Comparison of ENCODE assay signal across 22 cellular contexts in the genomic region with DNA sequence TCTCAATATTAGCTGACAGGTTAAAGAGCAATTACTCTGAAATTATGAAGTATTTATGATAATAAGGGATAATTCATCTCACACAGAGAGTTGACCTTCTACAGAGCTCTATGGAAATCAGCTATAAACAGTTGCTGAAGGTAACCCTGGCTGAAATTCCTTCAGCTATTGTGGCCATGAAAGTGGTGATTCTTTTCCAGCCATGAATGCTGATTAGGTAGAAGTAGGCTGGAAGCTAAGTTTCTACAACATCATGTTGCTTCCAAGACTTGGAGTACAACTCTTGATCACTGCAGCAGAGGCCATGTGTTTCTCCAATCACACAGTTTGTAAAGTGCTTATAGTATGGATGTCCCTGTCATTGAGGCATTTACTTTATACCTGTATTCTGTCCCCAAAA.
DNase-seq lines count a peak whose midpoint lies in the region; ATAC-seq, FAIRE-seq and TF ChIP-seq lines count a peak whose summit lies in the region.
"Had no signal": no experiment of that assay in that cellular context is flagged by ENCODE, and none has a peak within 500 bp of the region (broad histone marks: within the 10 kb centered on the region; RNA-seq: fewer than 3 reads in every experiment).

No MANE protein-coding gene starts in this region.

- H3K4me3 ChIP-seq in OCI-LY3 (ENCODE audit: low read length) (no peak overlapping the region), H1 (ENCODE audit: extremely low read depth in 1 of 4, insufficient read depth in 2 of 4, low read depth in 3 of 4, low read length in 4 of 4) (no peak overlapping the region)
- H3K4me3 ChIP-seq: A549; BLaER1 treated with 17β-estradiol and CSF1 and Interleukin-3, amounts not matched to agents 10 nM and 100 nM had no signal

- no peak overlapping the region for H3K27ac ChIP-seq in OCI-LY3 (ENCODE audit: low read length)
- no peak overlapping the region for H3K27ac ChIP-seq in H1 (ENCODE audit: low read depth, low read length)
- H3K27ac ChIP-seq: A549; BLaER1 treated with 17β-estradiol and CSF1 and Interleukin-3, amounts not matched to agents 10 nM and 100 nM had no signal

- H2BK5ac ChIP-seq in H1 (ENCODE audit: low read depth, low read length): no peak overlapping the region

- H3K79me1 ChIP-seq in H1 (ENCODE audit: low read depth, low read length): no peaks in the 10 kb centered on the region

- no peak overlapping the region for H2BK120ac ChIP-seq in H1 (replicated peaks; ENCODE audit: low read depth, low read length)

- no peak for TF ChIP-seq RAD21 in H1 (IDR thresholded peaks at IDR 0.05 in 1 of 2, conservative IDR thresholded peaks at IDR 0.05 in 1 of 2; ENCODE audit: low read depth in 2 of 2, low read length in 2 of 2)

- H3K23me2 ChIP-seq in H1 (ENCODE audit: low read depth, low read length): no peaks in the 10 kb centered on the region

- no peak overlapping the region for H3K23ac ChIP-seq in H1 (ENCODE audit: insufficient read length)

- H4K5ac ChIP-seq in H1 (ENCODE audit: insufficient read length, low read depth, low read length): no peak overlapping the region

- H4K20me1 ChIP-seq in OCI-LY3 (ENCODE audit: insufficient read depth, low read length) (no peaks in the 10 kb centered on the region), H1 (replicated peaks in 1 of 2; ENCODE audit: control insufficient read depth in 1 of 2, insufficient read depth in 2 of 2, low read length in 2 of 2) (no peaks in the 10 kb centered on the region)
- H4K20me1 ChIP-seq: BLaER1 treated with 17β-estradiol and CSF1 and Interleukin-3, amounts not matched to agents 10 nM and 100 nM had no signal

- H3K36me3 ChIP-seq in OCI-LY3 (replicated peaks; ENCODE audit: low read depth, low read length) (no peaks in the 10 kb centered on the region), H1 (ENCODE audit: control insufficient read depth in 2 of 4, insufficient read depth in 4 of 4, low read length in 3 of 4) (no peaks in the 10 kb centered on the region)
- H3K36me3 ChIP-seq: BE2C; BLaER1 treated with 17β-estradiol and CSF1 and Interleukin-3, amounts not matched to agents 10 nM and 100 nM had no signal

- TF ChIP-seq POLR2A in H1 (IDR thresholded peaks at IDR 0.05; ENCODE audit: control extremely low read depth in 1 of 2, low read depth in 2 of 2, low read length in 2 of 2): no peak

- no peak overlapping the region for H3K4me2 ChIP-seq in OCI-LY3 (ENCODE audit: low read length)
- H3K4me2 ChIP-seq in H1 (ENCODE audit: insufficient read depth in 1 of 2, low read depth in 2 of 2, low read length in 2 of 2): no peak overlapping the region
- H3K4me2 ChIP-seq: A549; BLaER1 treated with 17β-estradiol and CSF1 and Interleukin-3, amounts not matched to agents 10 nM and 100 nM had no signal

- H2BK15ac ChIP-seq in H1 (ENCODE audit: low read length): no peak overlapping the region

- no peak overlapping the region for H3K9ac ChIP-seq in OCI-LY3 (ENCODE audit: low read length)
- no peak overlapping the region for H3K9ac ChIP-seq in H1 (replicated peaks in 1 of 4; ENCODE audit: extremely low read depth in 1 of 4, low read depth in 3 of 4, low read length in 3 of 4)
- H3K9ac ChIP-seq: BLaER1 treated with 17β-estradiol and CSF1 and Interleukin-3, amounts not matched to agents 10 nM and 100 nM had no signal

- H2AK5ac ChIP-seq in H1 (ENCODE audit: low read depth, low read length): no peak overlapping the region

- CTCF ChIA-PET in H1 (lab: Charles Lee; ENCODE audit: partially characterized antibody): no interaction called here

- H3K14ac ChIP-seq in H1 (ENCODE audit: insufficient read length): no peak overlapping the region

- H3K4ac ChIP-seq in H1 (replicated peaks; ENCODE audit: insufficient read length, low read depth, low read length): no peak overlapping the region

- H3K79me2 ChIP-seq in OCI-LY3 (ENCODE audit: low read length) (no peaks in the 10 kb centered on the region), H1 (ENCODE audit: control insufficient read depth in 1 of 2, insufficient read depth in 2 of 2, low read length in 2 of 2) (no peaks in the 10 kb centered on the region)

- POLR2A ChIA-PET in H1 (lab: Charles Lee; ENCODE audit: partially characterized antibody): interaction anchor here (1.0 kb wide), 1 partner anchor 10 kb away, joined by 3 read pairs; no protein-coding TSS in a partner anchor

- TF ChIP-seq EP300 in H1 (IDR thresholded peaks at IDR 0.05; ENCODE audit: borderline replicate concordance in 1 of 2, low read depth in 2 of 2, low read length in 2 of 2): no peak

- H3K56ac ChIP-seq in H1 (replicated peaks; ENCODE audit: insufficient read length, low read depth, low read length): no peak overlapping the region

- H2AFZ ChIP-seq in OCI-LY3 (ENCODE audit: low read depth, low read length) (0 out of 2 replicates have a peak overlapping the region, but pooled peaks have one; percentile 30), H1 (ENCODE audit: low read length) (peak overlapping the region; percentile 60; the same call in 1 of the 2 replicates)

- TF ChIP-seq CTCF in D721Med (IDR thresholded peaks at IDR 0.05; ENCODE audit: insufficient read depth, missing control alignments) (no peak), OCI-LY3 (IDR thresholded peaks at IDR 0.05; ENCODE audit: low read depth, low read length) (no peak), H1 (IDR thresholded peaks at IDR 0.05; ENCODE audit: control extremely low read depth in 1 of 3, insufficient read depth in 1 of 3, low read depth in 1 of 3, low read length in 3 of 3) (no peak)

- no peak overlapping the region for H4K8ac ChIP-seq in H1 (ENCODE audit: extremely low read depth, insufficient read depth, low read length)

- H3K4me1 ChIP-seq in OCI-LY3 (ENCODE audit: low read length) (0 out of 2 replicates have a peak, but pooled peaks cover 3% of the 10 kb centered on the region), H1 (replicated peaks in 1 of 4; ENCODE audit: control insufficient read depth in 3 of 4, insufficient read depth in 4 of 4, low read length in 3 of 4) (no peaks in the 10 kb centered on the region; a peak in 1 of 7 replicates)
- H3K4me1 ChIP-seq: A549; BLaER1 treated with 17β-estradiol and CSF1 and Interleukin-3, amounts not matched to agents 10 nM and 100 nM had no signal

- no peak overlapping the region for H2BK20ac ChIP-seq in H1 (ENCODE audit: low read length)

- no peak overlapping the region for H3K18ac ChIP-seq in H1 (ENCODE audit: extremely low read depth, low read length)

- H4K91ac ChIP-seq in H1 (replicated peaks; ENCODE audit: insufficient read length, low read length): no peak overlapping the region

- no peak for ATAC-seq in esophagus mucosa
- ATAC-seq: A549, HCT116 had no signal

- peak; percentile 91 for FAIRE-seq in D721Med (lab: Jason Lieb, UNC)
- no peak for FAIRE-seq in H1 (lab: Jason Lieb, UNC)
- FAIRE-seq: A549, GM12891, GM18507 had no signal

- intact Hi-C loops in posterior cingulate gyrus (cut with DNase I): no loop called here

- H2BK12ac ChIP-seq in H1 (ENCODE audit: low read depth, low read length): no peak overlapping the region

- H3K27me3 ChIP-seq in OCI-LY3 (ENCODE audit: low read depth, low read length) (no peaks in the 10 kb centered on the region), H1 (replicated peaks in 1 of 4; ENCODE audit: control insufficient read depth in 3 of 4, extremely low read depth in 1 of 4, insufficient read depth in 3 of 4, low read length in 3 of 4) (no peaks in the 10 kb centered on the region)
- H3K27me3 ChIP-seq: BE2C; BLaER1 treated with 17β-estradiol and CSF1 and Interleukin-3, amounts not matched to agents 10 nM and 100 nM had no signal

- DNase-seq in D721Med (ENCODE audit: insufficient read length, low spot score): no peak
- DNase-seq in NCI-H69 (lab: John Stamatoyannopoulos, UW): peak; percentile 71
- no peak for DNase-seq in H1 (ENCODE audit: low read depth in 1 of 2, low spot score in 2 of 2)
- no peak for DNase-seq in NCI-H2196 (lab: John Stamatoyannopoulos, UW; ENCODE audit: unreplicated experiment)
- no peak for DNase-seq in posterior cingulate gyrus
- DNase-seq: 8988T; ACHN; AML-193; BE2C; CD4-positive, alpha-beta T cell; CD8-positive, alpha-beta memory T cell; DMS53; DMS79 treated with DMSO at 0.1 percent for 48 hours; GF-D8; H9 had no signal

- H3K9me3 ChIP-seq in OCI-LY3 (ENCODE audit: insufficient read depth, low read length): no peaks in the 10 kb centered on the region
- no peaks in the 10 kb centered on the region for H3K9me3 ChIP-seq in H1 (ENCODE audit: insufficient read depth in 2 of 2, low read depth in 1 of 2, low read length in 1 of 2)
- H3K9me3 ChIP-seq: A549; BE2C; BLaER1 treated with 17β-estradiol and CSF1 and Interleukin-3, amounts not matched to agents 10 nM and 100 nM had no signal

TF ChIP-seq in H1, 55 proteins besides CTCF, POLR2A, EP300 and RAD21 (continues in another document):
- TF ChIP-seq SP2 (IDR thresholded peaks at IDR 0.05; ENCODE audit: low read length): no peak
- TF ChIP-seq, protein P1, sequence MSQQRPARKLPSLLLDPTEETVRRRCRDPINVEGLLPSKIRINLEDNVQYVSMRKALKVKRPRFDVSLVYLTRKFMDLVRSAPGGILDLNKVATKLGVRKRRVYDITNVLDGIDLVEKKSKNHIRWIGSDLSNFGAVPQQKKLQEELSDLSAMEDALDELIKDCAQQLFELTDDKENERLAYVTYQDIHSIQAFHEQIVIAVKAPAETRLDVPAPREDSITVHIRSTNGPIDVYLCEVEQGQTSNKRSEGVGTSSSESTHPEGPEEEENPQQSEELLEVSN (IDR thresholded peaks at IDR 0.05): no peak
- no peak for TF ChIP-seq RNF2 (IDR thresholded peaks at IDR 0.05; ENCODE audit: borderline replicate concordance, low read depth, low read length, missing control alignments, poor library complexity, severe bottlenecking)
- no peak for TF ChIP-seq HDAC2 (IDR thresholded peaks at IDR 0.05; ENCODE audit: borderline replicate concordance in 1 of 2, low read depth in 2 of 2, low read length in 2 of 2)
